ENCODE assay signal across 16 cellular contexts in the genomic region with DNA sequence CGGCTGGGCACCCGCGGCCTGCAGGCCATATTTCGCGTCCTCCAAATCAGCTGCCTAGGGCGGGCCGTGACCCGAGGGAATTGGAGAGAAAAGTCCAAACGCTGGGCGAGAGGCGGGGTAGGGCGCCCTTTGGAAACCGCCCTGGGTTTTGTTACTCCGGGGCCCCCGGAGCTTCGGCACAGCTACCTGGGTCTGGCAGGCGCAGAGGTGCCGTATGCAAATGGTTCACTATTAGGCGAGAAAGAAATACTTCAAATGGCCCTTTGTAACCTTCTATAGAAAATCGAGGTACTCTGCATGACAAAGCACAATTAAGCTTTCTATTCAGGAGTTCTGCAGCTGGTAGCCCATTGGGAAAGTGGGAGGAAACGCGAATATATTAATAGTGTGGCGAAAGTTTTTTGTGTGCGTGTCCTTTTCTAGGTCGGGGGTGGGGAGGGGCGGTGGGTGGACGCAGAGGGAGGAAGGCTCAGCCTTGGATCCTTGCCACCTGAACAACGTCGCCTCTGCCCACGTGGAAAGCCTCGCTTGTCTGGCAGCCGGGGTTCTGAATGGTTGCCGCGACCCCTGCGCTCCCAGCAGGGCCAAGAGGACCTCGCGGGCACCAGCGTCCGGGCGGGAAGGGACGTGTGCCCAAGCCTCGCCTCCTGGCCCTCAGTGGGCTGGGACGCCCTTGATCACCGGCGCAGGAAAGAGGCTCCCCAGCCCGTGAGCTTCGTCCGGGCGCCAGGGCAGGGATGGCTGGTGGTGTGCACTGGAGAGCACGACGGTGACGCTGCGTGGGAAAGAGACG. TPM values are rescaled to one million over a fixed set of nuclear protein-coding genes. Genes with fewer than 3 reads are reported as not detected.
DNase-seq lines count a peak whose midpoint lies in the region; ATAC-seq, FAIRE-seq and TF ChIP-seq lines count a peak whose summit lies in the region.
"Had no signal": no experiment of that assay in that cellular context is flagged by ENCODE, and none has a peak within 500 bp of the region (broad histone marks: within the 10 kb centered on the region; RNA-seq: fewer than 3 reads in every experiment).

No MANE protein-coding gene starts in this region.

- H3K4me3 ChIP-seq in breast epithelium, result peak overlapping the region in 2 of 3 donors; percentile 17 to 57
- H3K4me3 ChIP-seq in fibroblast of lung (replicated peaks in 1 of 4; ENCODE audit: control extremely low read depth in 1 of 4, insufficient read depth in 1 of 4, low read depth in 3 of 4, low read length in 4 of 4), result peak overlapping the region in 1 of 4 experiments; percentile 11
- H3K4me3 ChIP-seq in tibial nerve, result peak overlapping the region in 3 of 4 donors; percentile 4 to 30 (median 8)
- H3K4me3 ChIP-seq: body of pancreas, GM12878, left lung had no signal

- H2AFZ ChIP-seq in fibroblast of lung (ENCODE audit: low read length), result peak overlapping the region; percentile 61

- ATAC-seq in naive thymus-derived CD8-positive, alpha-beta T cell, result peak in 1 of 2 donors; percentile 26
- ATAC-seq: body of pancreas, GM12878, left lung had no signal

- H3K27me3 ChIP-seq in breast epithelium, result peaks cover 5 to 20% of the 10 kb centered on the region in 2 donors
- H3K27me3 ChIP-seq in fibroblast of lung (ENCODE audit: control insufficient read depth, insufficient read depth, low read length), result no peaks in the 10 kb centered on the region
- H3K27me3 ChIP-seq in tibial nerve, result peaks cover 0 to 89% of the 10 kb centered on the region in 2 donors

- no peak overlapping the region for H3K27ac Mint-ChIP-seq in MCF 10A (ENCODE audit: low read depth, unreplicated experiment)
- H3K27ac Mint-ChIP-seq in naive thymus-derived CD8-positive, alpha-beta T cell, result peak overlapping the region in 2 of 10 donors; percentile 5 to 40

- no peak for TF ChIP-seq EP300 in tibial nerve (IDR thresholded peaks at IDR 0.05)

- peak overlapping the region; percentile 48 for H3K4me2 ChIP-seq in fibroblast of lung (ENCODE audit: extremely low read depth, insufficient read depth, low read length)

- intact Hi-C loops in breast epithelium (cut with DNase I; ENCODE audit: low total_unique reads), result no loop called here
- intact Hi-C loops in MCF 10A (cut with micrococcal nuclease), result no loop called here

- H3K36me3 ChIP-seq in breast epithelium (no peaks in the 10 kb centered on the region), fibroblast of lung (ENCODE audit: control insufficient read depth, insufficient read depth, low read length) (no peaks in the 10 kb centered on the region), tibial nerve (no peaks in the 10 kb centered on the region)
- H3K36me3 ChIP-seq: left lung, upper lobe of left lung had no signal

- TF ChIP-seq CTCF in breast epithelium (IDR thresholded peaks at IDR 0.05) (no peak), MCF 10A (IDR thresholded peaks at IDR 0.05; ENCODE audit: unreplicated experiment) (no peak), fibroblast of lung (conservative IDR thresholded peaks at IDR 0.05 in 1 of 2, IDR thresholded peaks at IDR 0.05 in 1 of 2; ENCODE audit: low read depth in 1 of 2, low read length in 2 of 2) (no peak), tibial nerve (IDR thresholded peaks at IDR 0.05) (no peak)

- no peaks in the 10 kb centered on the region for H3K9me3 Mint-ChIP-seq in MCF 10A (ENCODE audit: unreplicated experiment)
- H3K9me3 Mint-ChIP-seq in naive thymus-derived CD8-positive, alpha-beta T cell, result peaks cover 0 to 2% (median 0%) of the 10 kb centered on the region in 9 donors

- H3K36me3 Mint-ChIP-seq in MCF 10A (ENCODE audit: insufficient read depth, unreplicated experiment), result no peaks in the 10 kb centered on the region
- H3K36me3 Mint-ChIP-seq in naive thymus-derived CD8-positive, alpha-beta T cell, result no peaks in the 10 kb centered on the region

- CTCF ChIA-PET in MCF 10A (lab: Yijun Ruan, JAX), result interaction anchor here (0.6 kb wide), 1 partner anchor 99 kb away, joined by 3 read pairs; no protein-coding TSS in a partner anchor

- 7% methylated on average over 42 to 47 of the region's 54 CpGs for WGBS in tibial nerve, 2 donors

- TF ChIP-seq POLR2A in breast epithelium (IDR thresholded peaks at IDR 0.05), result no peak
- no peak for TF ChIP-seq POLR2A in tibial nerve (IDR thresholded peaks at IDR 0.05)

- POLR2A ChIA-PET in MCF 10A (lab: Yijun Ruan, JAX), result no interaction called here
- POLR2A ChIA-PET in naive thymus-derived CD8-positive, alpha-beta T cell (lab: Charles Lee), result no interaction called here

- H3K79me2 ChIP-seq in fibroblast of lung (ENCODE audit: control insufficient read depth, insufficient read depth, low read length), result no peaks in the 10 kb centered on the region

- no TSS peak for BruUV-seq in MCF 10A (replicated peaks; lab: Mats Ljungman, UMichigan)

- no peak overlapping the region for H3K9ac ChIP-seq in fibroblast of lung (ENCODE audit: insufficient read depth, low read length)

- peaks cover 7% of the 10 kb centered on the region for H3K4me1 Mint-ChIP-seq in MCF 10A (ENCODE audit: insufficient read depth, unreplicated experiment)
- H3K4me1 Mint-ChIP-seq in naive thymus-derived CD8-positive, alpha-beta T cell, result peaks cover 12 to 30% (median 21%) of the 10 kb centered on the region in 4 donors

- H3K9me3 ChIP-seq in breast epithelium (no peaks in the 10 kb centered on the region), fibroblast of lung (ENCODE audit: control insufficient read depth, insufficient read depth, low read depth, low read length) (no peaks in the 10 kb centered on the region), tibial nerve (no peaks in the 10 kb centered on the region)
- H3K9me3 ChIP-seq: body of pancreas, left lung, upper lobe of left lung had no signal

- no peak overlapping the region for H3K4me3 Mint-ChIP-seq in MCF 10A (ENCODE audit: unreplicated experiment)
- H3K4me3 Mint-ChIP-seq in naive thymus-derived CD8-positive, alpha-beta T cell, result peak overlapping the region in 7 of 10 donors; percentile 19 to 89 (median 53)

- no peaks in the 10 kb centered on the region for H4K20me1 ChIP-seq in fibroblast of lung (ENCODE audit: control insufficient read depth, extremely low read depth, insufficient read depth, low read length)

- H3K4me1 ChIP-seq in breast epithelium, result no peaks in the 10 kb centered on the region
- no peaks in the 10 kb centered on the region for H3K4me1 ChIP-seq in fibroblast of lung (ENCODE audit: control insufficient read depth, extremely low read depth, insufficient read depth, low read length)
- H3K4me1 ChIP-seq in tibial nerve, result peaks cover 0 to 26% (median 11%) of the 10 kb centered on the region in 4 donors

- no peak overlapping the region for H3K27ac ChIP-seq in breast epithelium
- no peak overlapping the region for H3K27ac ChIP-seq in fibroblast of lung (ENCODE audit: insufficient read depth, low read length)
- no peak overlapping the region for H3K27ac ChIP-seq in tibial nerve
- H3K27ac ChIP-seq: body of pancreas, left lung, upper lobe of left lung had no signal

- DNase-seq in breast epithelium (ENCODE audit: low spot score in 2 of 2), result no peak
- DNase-seq in MCF 10A (ENCODE audit: unreplicated experiment), result no peak
- no peak for DNase-seq in fibroblast of lung (ENCODE audit: low read depth in 2 of 2)
- DNase-seq in naive thymus-derived CD8-positive, alpha-beta T cell, result no peak
- DNase-seq in tibial nerve (ENCODE audit: low spot score in 2 of 2), result no peak
- no peak for DNase-seq in RCC 7860 (ENCODE audit: low spot score)
- no peak for DNase-seq in KBM-7
- no peak for DNase-seq in 8988T
- DNase-seq: body of pancreas, left lung, NCI-H1436 treated with DMSO at 0.1 percent for 48 hours, NCI-H526 treated with DMSO at 0.1 percent for 48 hours, SHP77 treated with DMSO at 0.1 percent for 48 hours had no signal

- in situ Hi-C loops in KBM-7 (cut with MboI; ENCODE audit: low pct_unique_long_range_greater_than_20kb, low sequenced_read_pairs), result no loop called here

- no peak for FAIRE-seq in RCC 7860 (lab: Jason Lieb, UNC)
- FAIRE-seq: GM12878, H54 had no signal

- no peaks in the 10 kb centered on the region for H3K27me3 Mint-ChIP-seq in MCF 10A (ENCODE audit: insufficient read depth, unreplicated experiment)
- H3K27me3 Mint-ChIP-seq in naive thymus-derived CD8-positive, alpha-beta T cell, result peaks cover 49 to 90% (median 75%) of the 10 kb centered on the region in 5 donors

RNA-seq across cellular contexts. Expression of a gene that starts 9.5 kb away (rescaled TPM):
- total RNA-seq in breast epithelium, result not detected
- total RNA-seq in MCF 10A (2022), result not detected in 2 replicates
- 0.33 TPM in 1 of 2 replicates, not detected in the other for total RNA-seq in fibroblast of lung
- 0.05 and 0.15 TPM in 2 replicates for polyA plus RNA-seq in fibroblast of lung
- 0.25 and 0.29 TPM in 2 replicates for polyA plus RNA-seq in fibroblast of lung (2012)
- not detected in 2 replicates for polyA minus RNA-seq in fibroblast of lung (ENCODE audit: low replicate concordance)
- total RNA-seq in naive thymus-derived CD8-positive, alpha-beta T cell, result not detected
- not detected for polyA plus RNA-seq in naive thymus-derived CD8-positive, alpha-beta T cell
- 1 to 10 TPM in 2 of 4 donors, not detected in 2; 3.3 to 4.4 TPM for total RNA-seq in tibial nerve
- total RNA-seq: body of pancreas, left lung, upper lobe of left lung had no signal

RNA-seq across cellular contexts. Expression of a gene that starts 45.0 kb away (rescaled TPM):
- total RNA-seq in breast epithelium, result 10 to 100 TPM; 33.9 to 71.4 (median 47.5) TPM
- 59.4 and 59.6 TPM in 2 replicates for total RNA-seq in MCF 10A (2022)
- total RNA-seq in fibroblast of lung, result 48.8 and 52.0 TPM in 2 replicates
- 32.1 and 39.4 TPM in 2 replicates for polyA plus RNA-seq in fibroblast of lung
- polyA plus RNA-seq in fibroblast of lung (2012), result 22.7 and 29.0 TPM in 2 replicates
- 0.82 and 3.2 TPM in 2 replicates for polyA minus RNA-seq in fibroblast of lung (ENCODE audit: low replicate concordance)
- 10 to 100 TPM; 49.4 to 49.5 TPM for total RNA-seq in naive thymus-derived CD8-positive, alpha-beta T cell
- polyA plus RNA-seq in naive thymus-derived CD8-positive, alpha-beta T cell, result 10 to 100 TPM; 51.7 to 70.5 (median 53.7) TPM
- 10 to 100 TPM; 51.1 to 84.6 (median 60.6) TPM for total RNA-seq in tibial nerve
